1 cellular context compared by ENCODE assay signal in genomic region chr12:6943387-6943718, GRCh38.
TF ChIP-seq lines count a peak whose summit lies in the region.

No MANE protein-coding gene starts in this region.

TF ChIP-seq in liver, 16 proteins besides CTCF, POLR2A, EP300 and RAD21 (continued from another document):
- TF ChIP-seq REST (IDR thresholded peaks at IDR 0.05) (no peak), RXRA (IDR thresholded peaks at IDR 0.05) (no peak), FOXA1 (IDR thresholded peaks at IDR 0.05) (no peak), TAF1 (conservative IDR thresholded peaks at IDR 0.05) (no peak), EGR1 (IDR thresholded peaks at IDR 0.05; ENCODE audit: low read depth in 2 of 2) (no peak), NR2F2 (IDR thresholded peaks at IDR 0.05) (no peak), YY1 (IDR thresholded peaks at IDR 0.05) (no peak), JUND (IDR thresholded peaks at IDR 0.05) (no peak), HNF4G (IDR thresholded peaks at IDR 0.05) (no peak), GABPA (IDR thresholded peaks at IDR 0.05 in 1 of 2, conservative IDR thresholded peaks at IDR 0.05 in 1 of 2) (no peak), HNF4A (conservative IDR thresholded peaks at IDR 0.05) (no peak), FOXA2 (IDR thresholded peaks at IDR 0.05) (no peak), ZBTB33 (IDR thresholded peaks at IDR 0.05) (no peak)
- TF ChIP-seq, protein P1, sequence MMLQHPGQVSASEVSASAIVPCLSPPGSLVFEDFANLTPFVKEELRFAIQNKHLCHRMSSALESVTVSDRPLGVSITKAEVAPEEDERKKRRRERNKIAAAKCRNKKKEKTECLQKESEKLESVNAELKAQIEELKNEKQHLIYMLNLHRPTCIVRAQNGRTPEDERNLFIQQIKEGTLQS (IDR thresholded peaks at IDR 0.05) = no peak
- TF ChIP-seq, protein P2, sequence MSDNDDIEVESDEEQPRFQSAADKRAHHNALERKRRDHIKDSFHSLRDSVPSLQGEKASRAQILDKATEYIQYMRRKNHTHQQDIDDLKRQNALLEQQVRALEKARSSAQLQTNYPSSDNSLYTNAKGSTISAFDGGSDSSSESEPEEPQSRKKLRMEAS (IDR thresholded peaks at IDR 0.05) = no peak
